In genomic region chr12:131896811-131897270, GRCh38 we compare ENCODE assay signal across 8 cellular contexts. TPM values are rescaled to one million over a fixed set of nuclear protein-coding genes. Genes with fewer than 3 reads are reported as not detected.
DNase-seq lines count a peak whose midpoint lies in the region; ATAC-seq and TF ChIP-seq lines count a peak whose summit lies in the region.

No MANE protein-coding gene starts in this region.

- H3K36me3 Mint-ChIP-seq in neural crest cell (ENCODE audit: low read depth): no peaks in the 10 kb centered on the region

- no peaks in the 10 kb centered on the region for H3K9me3 Mint-ChIP-seq in neural crest cell

- H3K9me3 ChIP-seq in BLaER1 treated with 17β-estradiol and CSF1 and Interleukin-3, amounts not matched to agents 10 nM and 100 nM (replicated peaks in 1 of 11): no peaks in the 10 kb centered on the region

- peak overlapping the region; percentile 82 for H3K4me3 Mint-ChIP-seq in neural crest cell

- peak overlapping the region; percentile 96 to 100 (median 99) for H3K4me2 ChIP-seq in BLaER1 treated with 17β-estradiol and CSF1 and Interleukin-3, amounts not matched to agents 10 nM and 100 nM

- TF ChIP-seq CTCF in epithelial cell of proximal tubule (conservative IDR thresholded peaks at IDR 0.05; ENCODE audit: low read depth, low read length) (no peak), neural crest cell (conservative IDR thresholded peaks at IDR 0.05) (no peak)

- peaks cover 0 to 29% (median 14%) of the 10 kb centered on the region in 11 experiments; a peak in 14 of 22 replicates for H3K36me3 ChIP-seq in BLaER1 treated with 17β-estradiol and CSF1 and Interleukin-3, amounts not matched to agents 10 nM and 100 nM

- peaks cover 46 to 67% (median 66%) of the 10 kb centered on the region in 11 experiments; a peak in 21 of 22 replicates for H4K20me1 ChIP-seq in BLaER1 treated with 17β-estradiol and CSF1 and Interleukin-3, amounts not matched to agents 10 nM and 100 nM

- H3K4me1 ChIP-seq in BLaER1 treated with 17β-estradiol and CSF1 and Interleukin-3, amounts not matched to agents 10 nM and 100 nM: peaks cover 32 to 65% (median 59%) of the 10 kb centered on the region in 10 experiments

- no peak for ATAC-seq in GM21737 (IDR thresholded peaks at IDR 0.05; ENCODE audit: unreplicated experiment)

- peaks cover 10% of the 10 kb centered on the region for H3K4me1 Mint-ChIP-seq in neural crest cell

- H3K4me3 ChIP-seq in BLaER1 treated with 17β-estradiol and CSF1 and Interleukin-3, amounts not matched to agents 10 nM and 100 nM: peak overlapping the region; percentile 57 to 79 (median 66)
- H3K4me3 ChIP-seq in epithelial cell of proximal tubule (ENCODE audit: low read depth, low read length): peak overlapping the region; percentile 62

- no peaks in the 10 kb centered on the region for H3K27me3 Mint-ChIP-seq in neural crest cell (ENCODE audit: low read depth)

- H3K9ac ChIP-seq in BLaER1 treated with 17β-estradiol and CSF1 and Interleukin-3, amounts not matched to agents 10 nM and 100 nM: peak overlapping the region; percentile 78 to 96 (median 89); a peak in 21 of 22 replicates

- no peak overlapping the region for H3K27ac Mint-ChIP-seq in neural crest cell (ENCODE audit: unreplicated experiment)

- no peak for DNase-seq in epithelial cell of proximal tubule (ENCODE audit: low read depth)
- DNase-seq in neural crest cell (ENCODE audit: low read depth, low spot score): no peak
- DNase-seq in NCI-H510A (lab: John Stamatoyannopoulos, UW): no peak
- DNase-seq in NCI-H1417 treated with DMSO at 0.1 percent for 48 hours (lab: John Stamatoyannopoulos, UW): no peak
- no peak for DNase-seq in activated CD4-positive, alpha-beta T cell treated with anti-CD3 and anti-CD28 coated beads for 1 hour

- H3K27ac ChIP-seq in BLaER1 treated with 17β-estradiol and CSF1 and Interleukin-3, amounts not matched to agents 10 nM and 100 nM: peak overlapping the region; percentile 47 to 94 (median 91); a peak in 20 of 22 replicates

- H3K27me3 ChIP-seq in BLaER1 treated with 17β-estradiol and CSF1 and Interleukin-3, amounts not matched to agents 10 nM and 100 nM: no peaks in the 10 kb centered on the region

TF ChIP-seq in PFSK-1, 5 proteins besides CTCF, POLR2A, EP300 and RAD21:
- TF ChIP-seq FOXP2 (optimal IDR thresholded peaks at IDR 0.05; ENCODE audit: borderline replicate concordance, extremely low read depth, extremely low read length, insufficient read depth) (peak; percentile 28), REST (IDR thresholded peaks at IDR 0.05; ENCODE audit: insufficient read depth in 1 of 2, low read depth in 2 of 2, low read length in 2 of 2) (no peak)

RNA-seq across cellular contexts. Expression of gene ULK1, which starts 2.4 kb away (rescaled TPM):
- polyA plus RNA-seq in PFSK-1 (2012; ENCODE audit: insufficient read length, low read depth): 77.7 TPM
- total RNA-seq in epithelial cell of proximal tubule (8.2 and 11.8 TPM in 2 replicates), neural crest cell (59.2 and 69.3 TPM in 2 replicates)

RNA-seq across cellular contexts. Expression of gene PUS1, which starts 32.2 kb away (rescaled TPM):
- 165 TPM for polyA plus RNA-seq in PFSK-1 (2012; ENCODE audit: insufficient read length, low read depth)
- total RNA-seq in epithelial cell of proximal tubule: 17.1 and 44.1 TPM in 2 replicates
- total RNA-seq in neural crest cell: 48.7 and 50.9 TPM in 2 replicates

RNA-seq across cellular contexts. Expression of gene EP400, which starts 52.9 kb away (rescaled TPM):
- 37.5 TPM for polyA plus RNA-seq in PFSK-1 (2012; ENCODE audit: insufficient read length, low read depth)
- 9.5 and 11.9 TPM in 2 replicates for total RNA-seq in epithelial cell of proximal tubule
- 73.4 and 75.6 TPM in 2 replicates for total RNA-seq in neural crest cell
